Comparison of ENCODE assay signal across 10 cellular contexts in genomic region chr5:160370713-160371034, GRCh38. TPM values are rescaled to one million over a fixed set of nuclear protein-coding genes. Genes with fewer than 3 reads are reported as not detected.
DNase-seq lines count a peak whose midpoint lies in the region; ATAC-seq and TF ChIP-seq lines count a peak whose summit lies in the region.
"Had no signal": no experiment of that assay in that cellular context is flagged by ENCODE, and none has a peak within 500 bp of the region (broad histone marks: within the 10 kb centered on the region; RNA-seq: fewer than 3 reads in every experiment).

No MANE protein-coding gene starts in this region.

- peak overlapping the region; percentile 63 for H3K4me3 ChIP-seq in AG10803 (ENCODE audit: low read length)
- peak overlapping the region; percentile 52 for H3K4me3 ChIP-seq in MG63
- H3K4me3 ChIP-seq in esophagus (ENCODE audit: low read depth in 1 of 2, low read length in 2 of 2): peak overlapping the region; percentile 46 to 50
- peak overlapping the region; percentile 33 to 82 for H3K4me3 ChIP-seq in neuronal stem cell (ENCODE audit: low read length in 2 of 2)
- H3K4me3 ChIP-seq in aorta (ENCODE audit: low read length in 2 of 2): peak overlapping the region in 1 of 2 donors; percentile 84

- no peak overlapping the region for H2AK5ac ChIP-seq in neuronal stem cell (ENCODE audit: low read depth, low read length)

- H3K4me2 ChIP-seq in neuronal stem cell (ENCODE audit: insufficient read depth, low read length, poor library complexity, severe bottlenecking): peak overlapping the region; percentile 72

- peak overlapping the region; percentile 89 for H2AFZ ChIP-seq in neuronal stem cell (ENCODE audit: low read length)

- H3K4ac ChIP-seq in neuronal stem cell (ENCODE audit: low read length): no peak overlapping the region

- no peak overlapping the region for H3K9ac ChIP-seq in neuronal stem cell (ENCODE audit: low read depth, low read length, poor library complexity)

- H3K14ac ChIP-seq in neuronal stem cell (ENCODE audit: low read length): no peak overlapping the region

- H3K23ac ChIP-seq in neuronal stem cell (ENCODE audit: low read depth, low read length, poor library complexity): no peak overlapping the region

- no peak overlapping the region for H2BK5ac ChIP-seq in neuronal stem cell (ENCODE audit: low read length)

- no peaks in the 10 kb centered on the region for H3K9me3 ChIP-seq in MG63
- no peaks in the 10 kb centered on the region for H3K9me3 ChIP-seq in esophagus (ENCODE audit: control insufficient read depth in 2 of 2, insufficient read depth in 1 of 2, low read depth in 1 of 2, low read length in 1 of 2)
- no peaks in the 10 kb centered on the region for H3K9me3 ChIP-seq in neuronal stem cell (replicated peaks in 1 of 2; ENCODE audit: control insufficient read depth in 2 of 2, insufficient read depth in 1 of 2, low read depth in 1 of 2, low read length in 2 of 2)
- H3K9me3 ChIP-seq in aorta (ENCODE audit: control insufficient read depth, low read length): no peaks in the 10 kb centered on the region
- H3K9me3 ChIP-seq: adrenal gland had no signal

- no peak overlapping the region for H3K18ac ChIP-seq in neuronal stem cell (ENCODE audit: low read length)

- no peak overlapping the region for H2BK120ac ChIP-seq in neuronal stem cell (ENCODE audit: low read depth, low read length)

- no peak overlapping the region for H2BK12ac ChIP-seq in neuronal stem cell (ENCODE audit: low read length)

- WGBS in esophagus, 2 donors: 28 to 45% methylated on average over 12 of the region's 12 CpGs
- no CpG with 5 or more reads among the region's 12 CpGs for WGBS in neuronal stem cell (ENCODE audit: extremely low coverage in 2 of 2, insufficient read length in 2 of 2, insufficient replicate concordance in 1 of 2), 2 donors
- WGBS in aorta, 2 donors: 20 to 23% methylated on average over 12 of the region's 12 CpGs

- no peaks in the 10 kb centered on the region for H3K79me1 ChIP-seq in neuronal stem cell (ENCODE audit: low read depth, low read length)

- intact Hi-C loops in aorta (cut with DNase I): no loop called here

- DNase-seq in AG10803 (ENCODE audit: low read depth): no peak
- DNase-seq in MG63: no peak
- no peak for DNase-seq in neuronal stem cell (ENCODE audit: low spot score)
- DNase-seq in SHP77 treated with DMSO at 0.1 percent for 48 hours (lab: John Stamatoyannopoulos, UW): no peak
- no peak for DNase-seq in NCI-H1105 treated with DMSO at 0.1 percent for 48 hours (lab: John Stamatoyannopoulos, UW)
- no peak for DNase-seq in aorta
- DNase-seq: GDM1 had no signal

- ATAC-seq in HG03354 (IDR thresholded peaks at IDR 0.05; ENCODE audit: poor library complexity, severe bottlenecking, unreplicated experiment): no peak
- ATAC-seq in aorta (ENCODE audit: low FRiP score): no peak

- H3K27me3 ChIP-seq in MG63 (peaks cover 30% of the 10 kb centered on the region), esophagus (ENCODE audit: control insufficient read depth in 1 of 2, insufficient read depth in 2 of 2, low read length in 2 of 2) (no peaks in the 10 kb centered on the region), neuronal stem cell (ENCODE audit: control insufficient read depth in 3 of 3, insufficient read depth in 3 of 3, low read depth in 1 of 3, low read length in 3 of 3) (peaks cover 0 to 25% (median 7%) of the 10 kb centered on the region in 3 experiments), aorta (ENCODE audit: control insufficient read depth in 1 of 2, insufficient read depth in 2 of 2, low read length in 1 of 2) (no peaks in the 10 kb centered on the region)
- H3K27me3 ChIP-seq: adrenal gland had no signal

- H4K8ac ChIP-seq in neuronal stem cell (ENCODE audit: low read depth, low read length): no peak overlapping the region

- H4K91ac ChIP-seq in neuronal stem cell (ENCODE audit: low read depth, low read length, poor library complexity): no peak overlapping the region

- H3K4me1 ChIP-seq in esophagus (ENCODE audit: control insufficient read depth in 2 of 2, insufficient read depth in 2 of 2, low read length in 1 of 2): no peaks in the 10 kb centered on the region
- peaks cover 0 to 3% of the 10 kb centered on the region in 2 donors for H3K4me1 ChIP-seq in neuronal stem cell (ENCODE audit: control insufficient read depth in 2 of 2, insufficient read depth in 1 of 2, low read depth in 1 of 2, low read length in 2 of 2)
- no peaks in the 10 kb centered on the region for H3K4me1 ChIP-seq in aorta (ENCODE audit: control insufficient read depth in 1 of 2, insufficient read depth in 2 of 2, low read length in 2 of 2)
- H3K4me1 ChIP-seq: adrenal gland had no signal

- no peak for TF ChIP-seq CTCF in AG10803 (conservative IDR thresholded peaks at IDR 0.05; ENCODE audit: low read length)

- H3K27ac ChIP-seq in esophagus (ENCODE audit: low read depth in 2 of 2, low read length in 1 of 2) (no peak overlapping the region), neuronal stem cell (replicated peaks; ENCODE audit: low read length) (no peak overlapping the region), aorta (ENCODE audit: low read depth in 1 of 2, low read length in 2 of 2) (no peak overlapping the region)
- H3K27ac ChIP-seq: adrenal gland had no signal

- H3K36me3 ChIP-seq in MG63 (no peaks in the 10 kb centered on the region), esophagus (ENCODE audit: control insufficient read depth in 2 of 2, insufficient read depth in 2 of 2, low read length in 1 of 2) (no peaks in the 10 kb centered on the region), neuronal stem cell (replicated peaks in 1 of 2; ENCODE audit: control insufficient read depth in 2 of 2, insufficient read depth in 2 of 2, low read length in 2 of 2) (no peaks in the 10 kb centered on the region), aorta (ENCODE audit: control insufficient read depth in 1 of 2, insufficient read depth in 2 of 2, low read length in 1 of 2) (no peaks in the 10 kb centered on the region)
- H3K36me3 ChIP-seq: adrenal gland had no signal

- no peak overlapping the region for H2BK15ac ChIP-seq in neuronal stem cell (ENCODE audit: low read length)

RNA-seq across cellular contexts. Expression of gene C1QTNF2, which starts 0.2 kb away (rescaled TPM):
- 1.2 TPM in 1 of 2 replicates, not detected in the other for total RNA-seq in MG63 (2014; rRNA removed; shearing (Covaris generic); ENCODE audit: low replicate concordance)
- polyA plus RNA-seq in esophagus (under 1 TPM; 0.53 to 0.69 TPM), aorta (1 to 10 TPM; 8.2 to 9.4 TPM)
- 0.36 TPM for polyA plus RNA-seq in neuronal stem cell (2013, experiment 1 of 2)
- polyA plus RNA-seq in neuronal stem cell (2013, experiment 2 of 2): 0.37 TPM
- 10 to 100 TPM in 1 of 2 donors, 1 to 10 TPM in 1; 9.1 to 13.5 TPM for total RNA-seq in aorta

RNA-seq across cellular contexts. Expression of gene FAM200C, which starts 29.2 kb away (rescaled TPM):
- total RNA-seq in MG63 (2014; rRNA removed; shearing (Covaris generic); ENCODE audit: low replicate concordance): 4.9 and 6.3 TPM in 2 replicates
- polyA plus RNA-seq in esophagus (1 to 10 TPM in 1 of 2 donors, under 1 TPM in 1; 0.93 to 1.9 TPM), aorta (1 to 10 TPM; 3.5 to 6.4 TPM)
- 8.7 TPM for polyA plus RNA-seq in neuronal stem cell (2013, experiment 1 of 2)
- 9.0 TPM for polyA plus RNA-seq in neuronal stem cell (2013, experiment 2 of 2)
- total RNA-seq in aorta: 1 to 10 TPM; 4.9 to 8.2 TPM

RNA-seq across cellular contexts. Expression of gene SLU7, which starts 48.2 kb away (rescaled TPM):
- 42.3 and 88.8 TPM in 2 replicates for total RNA-seq in MG63 (2014; rRNA removed; shearing (Covaris generic); ENCODE audit: low replicate concordance)
- polyA plus RNA-seq in esophagus: 10 to 100 TPM; 22.8 to 23.9 TPM
- 34.7 TPM for polyA plus RNA-seq in neuronal stem cell (2013, experiment 1 of 2)
- polyA plus RNA-seq in neuronal stem cell (2013, experiment 2 of 2): 36.7 TPM
- 10 to 100 TPM; 48.7 to 60.6 TPM for total RNA-seq in aorta
- polyA plus RNA-seq in aorta: 10 to 100 TPM; 36.3 to 58.4 TPM

RNA-seq across cellular contexts. Expression of gene PTTG1, which starts 51.0 kb away (rescaled TPM):
- 567 and 761 TPM in 2 replicates for total RNA-seq in MG63 (2014; rRNA removed; shearing (Covaris generic); ENCODE audit: low replicate concordance)
- 100 to 1,000 TPM in 1 of 2 donors, 10 to 100 TPM in 1; 96.5 to 118 TPM for polyA plus RNA-seq in esophagus
- 707 TPM for polyA plus RNA-seq in neuronal stem cell (2013, experiment 1 of 2)
- 711 TPM for polyA plus RNA-seq in neuronal stem cell (2013, experiment 2 of 2)
- total RNA-seq in aorta: 1 to 10 TPM; 3.0 to 5.1 TPM
- 10 to 100 TPM in 1 of 2 donors, 1 to 10 TPM in 1; 4.9 to 18.7 TPM for polyA plus RNA-seq in aorta

RNA-seq across cellular contexts. Expression of gene CCNJL, which starts 58.3 kb away (rescaled TPM):
- total RNA-seq in MG63 (2014; rRNA removed; shearing (Covaris generic); ENCODE audit: low replicate concordance): 0.16 and 8.6 TPM in 2 replicates
- polyA plus RNA-seq in esophagus: under 1 TPM; 0.44 to 0.59 TPM
- 21.2 TPM for polyA plus RNA-seq in neuronal stem cell (2013, experiment 1 of 2)
- polyA plus RNA-seq in neuronal stem cell (2013, experiment 2 of 2): 20.8 TPM
- total RNA-seq in aorta: 1 to 10 TPM; 2.6 to 3.5 TPM
- polyA plus RNA-seq in aorta: under 1 TPM in 1 of 2 donors, not detected in 1; 0.18 TPM
